In the genomic region with DNA sequence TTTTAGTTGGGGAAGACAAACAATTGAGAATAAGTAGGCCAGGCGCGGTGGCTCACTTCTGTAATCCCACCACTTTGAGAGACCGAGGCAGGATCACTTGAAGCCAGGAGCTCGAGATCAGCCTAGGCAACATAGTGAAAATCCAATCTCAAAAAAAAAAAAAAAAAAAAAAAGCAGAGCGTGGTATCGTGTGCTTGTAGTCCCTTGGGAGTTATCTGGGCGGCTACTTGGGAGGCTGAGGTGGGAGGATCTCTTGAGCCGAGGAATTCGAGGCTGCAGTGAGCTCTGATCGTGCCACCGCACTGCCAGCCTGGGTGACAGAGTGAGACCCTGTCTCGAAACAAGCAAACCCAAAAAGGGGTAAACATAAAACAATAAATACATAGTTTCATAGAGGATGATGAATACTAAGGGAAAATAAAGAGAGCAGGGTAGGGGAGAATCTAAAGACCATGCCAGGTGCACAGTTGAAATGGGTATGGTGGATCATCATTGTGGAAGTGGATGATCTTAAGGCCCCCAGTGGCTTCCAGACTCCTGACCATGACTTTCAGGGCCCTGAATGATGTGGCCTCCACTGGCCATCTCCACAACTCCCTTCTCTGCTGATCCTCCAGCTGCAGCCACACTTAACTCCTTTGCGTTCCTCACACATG, we compare ENCODE assay signal across 8 cellular contexts. TPM values are rescaled to one million over a fixed set of nuclear protein-coding genes. Genes with fewer than 3 reads are reported as not detected.
A peak's percentile ranks its signal among the peaks of the same experiment; 100 is the strongest.
DNase-seq lines count a peak whose midpoint lies in the region; ATAC-seq and TF ChIP-seq lines count a peak whose summit lies in the region.

No MANE protein-coding gene starts in this region.

- no peaks in the 10 kb centered on the region for H3K9me3 ChIP-seq in BLaER1 treated with 17β-estradiol and CSF1 and Interleukin-3, amounts not matched to agents 10 nM and 100 nM (replicated peaks in 1 of 11)
- H3K9me3 ChIP-seq in Loucy (ENCODE audit: insufficient read depth, low read depth, low read length) (no peaks in the 10 kb centered on the region), colonic mucosa (no peaks in the 10 kb centered on the region)

- H3K9ac ChIP-seq in BLaER1 treated with 17β-estradiol and CSF1 and Interleukin-3, amounts not matched to agents 10 nM and 100 nM = peak overlapping the region; percentile 90 to 100 (median 98)
- peak overlapping the region; percentile 99 for H3K9ac ChIP-seq in Loucy (ENCODE audit: low read depth, low read length, poor library complexity, severe bottlenecking)
- H3K9ac ChIP-seq in colonic mucosa (ENCODE audit: low read depth in 2 of 2, low read length in 2 of 2) = peak overlapping the region; percentile 91 to 99

- DNase-seq in colonic mucosa (no peak), Ammon's horn (ENCODE audit: low spot score) (no peak)
- no peak for DNase-seq in natural killer cell treated with Interleukin-12 subunit alpha and Interleukin-12 subunit beta and Interleukin-15 and Interleukin-18, amount 100 ng/mL, for 72 hours (ENCODE audit: low spot score)

- H3K27me3 ChIP-seq in BLaER1 treated with 17β-estradiol and CSF1 and Interleukin-3, amounts not matched to agents 10 nM and 100 nM = no peaks in the 10 kb centered on the region
- H3K27me3 ChIP-seq in Loucy (ENCODE audit: insufficient read depth, low read length, poor library complexity, severe bottlenecking) (no peaks in the 10 kb centered on the region), colonic mucosa (no peaks in the 10 kb centered on the region)

- TF ChIP-seq CTCF in Loucy (conservative IDR thresholded peaks at IDR 0.05; ENCODE audit: low read length) = no peak
- no peak for TF ChIP-seq CTCF in colonic mucosa (IDR thresholded peaks at IDR 0.05)

- intact Hi-C loops in colonic mucosa (cut with DNase I) = loop anchor here (10.0 kb wide), 1 partner anchor 276 kb away; no protein-coding TSS in a partner anchor

- peaks cover 44 to 68% (median 52%) of the 10 kb centered on the region in 10 experiments for H3K4me1 ChIP-seq in BLaER1 treated with 17β-estradiol and CSF1 and Interleukin-3, amounts not matched to agents 10 nM and 100 nM
- H3K4me1 ChIP-seq in Loucy (ENCODE audit: insufficient read depth, low read length, poor library complexity, severe bottlenecking) (peaks cover 62% of the 10 kb centered on the region), colonic mucosa (peaks cover 20% of the 10 kb centered on the region)

- peak overlapping the region; percentile 92 to 100 (median 98) for H3K4me3 ChIP-seq in BLaER1 treated with 17β-estradiol and CSF1 and Interleukin-3, amounts not matched to agents 10 nM and 100 nM
- H3K4me3 ChIP-seq in Loucy (ENCODE audit: low read length, poor library complexity, severe bottlenecking) (peak overlapping the region; percentile 100), colonic mucosa (peak overlapping the region; percentile 96)

- H3K36me3 Mint-ChIP-seq in natural killer cell treated with Interleukin-12 subunit alpha and Interleukin-12 subunit beta and Interleukin-15 and Interleukin-18, amount 100 ng/mL, for 72 hours = peaks cover 26% of the 10 kb centered on the region

- H3K36me3 ChIP-seq in BLaER1 treated with 17β-estradiol and CSF1 and Interleukin-3, amounts not matched to agents 10 nM and 100 nM = peaks cover 36 to 58% (median 50%) of the 10 kb centered on the region in 11 experiments
- H3K36me3 ChIP-seq in Loucy (ENCODE audit: insufficient read depth, low read length) = no peaks in the 10 kb centered on the region
- no peaks in the 10 kb centered on the region for H3K36me3 ChIP-seq in colonic mucosa

- H3K9me2 ChIP-seq in Loucy (replicated peaks; ENCODE audit: low read depth, low read length) = no peaks in the 10 kb centered on the region

- H3K27me3 Mint-ChIP-seq in natural killer cell treated with Interleukin-12 subunit alpha and Interleukin-12 subunit beta and Interleukin-15 and Interleukin-18, amount 100 ng/mL, for 72 hours = no peaks in the 10 kb centered on the region

- H3K4me2 ChIP-seq in BLaER1 treated with 17β-estradiol and CSF1 and Interleukin-3, amounts not matched to agents 10 nM and 100 nM = peak overlapping the region; percentile 76 to 99 (median 90)
- H3K4me2 ChIP-seq in Loucy (ENCODE audit: low read depth, low read length, poor library complexity, severe bottlenecking) = peak overlapping the region; percentile 98

- no peak overlapping the region for H2AFZ ChIP-seq in Loucy (ENCODE audit: low read length)

- H3K9me3 Mint-ChIP-seq in natural killer cell treated with Interleukin-12 subunit alpha and Interleukin-12 subunit beta and Interleukin-15 and Interleukin-18, amount 100 ng/mL, for 72 hours = no peaks in the 10 kb centered on the region

- peaks cover 14 to 38% (median 35%) of the 10 kb centered on the region in 11 experiments; a peak in 20 of 22 replicates for H4K20me1 ChIP-seq in BLaER1 treated with 17β-estradiol and CSF1 and Interleukin-3, amounts not matched to agents 10 nM and 100 nM
- H4K20me1 ChIP-seq in Loucy (ENCODE audit: insufficient read depth, low read length, poor library complexity, severe bottlenecking) = peaks cover 40% of the 10 kb centered on the region

- H3F3A ChIP-seq in Loucy (ENCODE audit: low read depth) = no peaks in the 10 kb centered on the region

- H3K4me1 Mint-ChIP-seq in natural killer cell treated with Interleukin-12 subunit alpha and Interleukin-12 subunit beta and Interleukin-15 and Interleukin-18, amount 100 ng/mL, for 72 hours (ENCODE audit: low read depth in 2 of 2) = peaks cover 52 to 72% of the 10 kb centered on the region in 2 donors

- ATAC-seq in natural killer cell treated with Interleukin-12 subunit alpha and Interleukin-12 subunit beta and Interleukin-15 and Interleukin-18, amount 100 ng/mL, for 72 hours = no peak
- ATAC-seq in HG03521 (IDR thresholded peaks at IDR 0.05; ENCODE audit: unreplicated experiment) (no peak), GM18868 (IDR thresholded peaks at IDR 0.05; ENCODE audit: unreplicated experiment) (no peak), GM21447 (IDR thresholded peaks at IDR 0.05; ENCODE audit: unreplicated experiment) (no peak)

- H3K27ac Mint-ChIP-seq in natural killer cell treated with Interleukin-12 subunit alpha and Interleukin-12 subunit beta and Interleukin-15 and Interleukin-18, amount 100 ng/mL, for 72 hours = peak overlapping the region; percentile 78 to 80

- H3K27ac ChIP-seq in BLaER1 treated with 17β-estradiol and CSF1 and Interleukin-3, amounts not matched to agents 10 nM and 100 nM = peak overlapping the region; percentile 89 to 98 (median 96); a peak in 21 of 22 replicates
- H3K27ac ChIP-seq in colonic mucosa = no peak overlapping the region

- peaks cover 79% of the 10 kb centered on the region for H3K79me2 ChIP-seq in Loucy (ENCODE audit: insufficient read depth, low read length)

- peak overlapping the region; percentile 90 for H3K4me3 Mint-ChIP-seq in natural killer cell treated with Interleukin-12 subunit alpha and Interleukin-12 subunit beta and Interleukin-15 and Interleukin-18, amount 100 ng/mL, for 72 hours

RNA-seq across cellular contexts. Expression of a gene that starts 0.9 kb away (rescaled TPM):
- 10 to 100 TPM; 26.9 to 36.3 TPM for total RNA-seq in colonic mucosa
- 10 to 100 TPM; 36.6 to 50.0 TPM for total RNA-seq in natural killer cell treated with Interleukin-12 subunit alpha and Interleukin-12 subunit beta and Interleukin-15 and Interleukin-18, amount 100 ng/mL, for 72 hours

RNA-seq across cellular contexts. Expression of a gene that starts 1.1 kb away (rescaled TPM):
- 10 to 100 TPM; 17.7 to 18.6 TPM for total RNA-seq in colonic mucosa
- 10 to 100 TPM; 32.8 to 39.4 TPM for total RNA-seq in natural killer cell treated with Interleukin-12 subunit alpha and Interleukin-12 subunit beta and Interleukin-15 and Interleukin-18, amount 100 ng/mL, for 72 hours
